Comparison of ENCODE assay signal across 19 cellular contexts in the genomic region with DNA sequence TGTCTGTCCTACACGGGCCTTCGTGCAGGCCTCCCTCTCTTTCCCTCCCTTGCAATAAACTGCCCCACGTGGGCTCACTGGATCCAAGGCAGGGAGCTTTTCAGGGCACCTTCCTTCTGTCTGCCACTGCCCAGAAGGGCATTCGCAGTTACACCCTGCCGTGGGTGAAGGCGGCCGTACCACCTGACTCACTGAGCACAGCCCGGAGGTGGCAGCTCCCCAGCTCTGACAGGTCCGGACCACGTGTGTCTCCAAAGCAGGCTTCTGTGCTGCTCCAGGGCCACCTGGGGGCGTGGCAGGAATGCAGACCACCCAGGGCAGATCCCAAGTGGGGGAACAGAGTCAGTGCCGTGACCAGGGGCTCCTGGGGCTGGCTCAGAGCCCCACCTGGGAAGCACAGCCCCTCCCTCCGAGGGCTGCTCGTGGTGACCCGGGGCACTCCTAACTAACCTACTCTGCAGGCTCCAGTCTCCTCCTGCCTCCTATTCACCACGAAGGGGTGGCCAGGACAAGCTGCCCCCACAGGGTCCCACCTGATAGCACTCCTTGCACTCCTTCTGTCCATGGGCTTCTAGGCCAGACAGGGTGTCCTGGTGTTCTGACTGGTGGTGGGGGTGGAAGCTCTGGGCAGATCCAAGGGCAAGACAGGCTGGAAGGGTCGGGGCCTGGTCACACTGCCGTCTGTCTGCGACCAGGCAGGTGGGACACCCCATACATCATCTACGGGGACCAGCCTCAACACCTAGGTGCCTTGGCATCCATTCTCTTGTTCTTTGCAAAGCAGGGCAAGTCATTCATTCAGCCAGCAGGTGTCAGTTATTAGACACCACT. TPM values are rescaled to one million over a fixed set of nuclear protein-coding genes. Genes with fewer than 3 reads are reported as not detected.
DNase-seq lines count a peak whose midpoint lies in the region; ATAC-seq and TF ChIP-seq lines count a peak whose summit lies in the region.
"Had no signal": no experiment of that assay in that cellular context is flagged by ENCODE, and none has a peak within 500 bp of the region (broad histone marks: within the 10 kb centered on the region; RNA-seq: fewer than 3 reads in every experiment).

No MANE protein-coding gene starts in this region.

- H3K36me3 ChIP-seq in CD8-positive, alpha-beta T cell (ENCODE audit: insufficient read depth, low read length), result no peaks in the 10 kb centered on the region
- H3K36me3 ChIP-seq in heart left ventricle (peaks cover 0 to 13% (median 0%) of the 10 kb centered on the region in 9 donors), ovary (no peaks in the 10 kb centered on the region)

- no peak for TF ChIP-seq POLR2A in heart left ventricle (IDR thresholded peaks at IDR 0.05)
- TF ChIP-seq POLR2A in ovary (IDR thresholded peaks at IDR 0.05), result no peak

- POLR2A ChIA-PET in CD8-positive, alpha-beta T cell (lab: Charles Lee), result interaction anchor here (1.1 to 2.0 kb wide), 2 partner anchors 10 to 87 kb away, joined by 3 to 5 read pairs; partner anchors contain the start of gene SNED1

- no peak for ATAC-seq in CD8-positive, alpha-beta T cell
- ATAC-seq in T-helper 17 cell (no peak), heart left ventricle (peak; percentile 51 to 86 (median 62)), GM18873 (IDR thresholded peaks at IDR 0.05; ENCODE audit: low FRiP score, unreplicated experiment) (no peak)
- ATAC-seq: K562; mucosa of descending colon; stimulated activated memory B cell treated with anti-CD40 and anti-IgM and Interleukin-4, amounts not matched to agents 10 μg/mL and 1 μg/mL and 100 μg/mL, for 72 hours had no signal

- H3K27me3 ChIP-seq in CD8-positive, alpha-beta T cell (ENCODE audit: insufficient read depth, low read length), result no peaks in the 10 kb centered on the region
- H3K27me3 ChIP-seq in heart left ventricle (no peaks in the 10 kb centered on the region), ovary (no peaks in the 10 kb centered on the region)
- H3K27me3 ChIP-seq: vagina had no signal

- H3K4me3 Mint-ChIP-seq in CD8-positive, alpha-beta T cell, result no peak overlapping the region
- no peak overlapping the region for H3K4me3 Mint-ChIP-seq in T-helper 17 cell
- H3K4me3 Mint-ChIP-seq: stimulated activated memory B cell treated with anti-CD40 and anti-IgM and Interleukin-4, amounts not matched to agents 10 μg/mL and 1 μg/mL and 100 μg/mL, for 72 hours had no signal

- peak overlapping the region; percentile 91 for H3K27ac Mint-ChIP-seq in CD8-positive, alpha-beta T cell
- H3K27ac Mint-ChIP-seq in T-helper 17 cell, result peak overlapping the region; percentile 88
- H3K27ac Mint-ChIP-seq: B cell; stimulated activated memory B cell treated with anti-CD40 and anti-IgM and Interleukin-4, amounts not matched to agents 10 μg/mL and 1 μg/mL and 100 μg/mL, for 72 hours had no signal

- peaks cover 65% of the 10 kb centered on the region for H3K4me1 ChIP-seq in CD8-positive, alpha-beta T cell (ENCODE audit: insufficient read depth, low read length)
- peaks cover 0 to 29% (median 16%) of the 10 kb centered on the region in 12 donors for H3K4me1 ChIP-seq in heart left ventricle
- H3K4me1 ChIP-seq in ovary (ENCODE audit: insufficient read depth), result peaks cover 19% of the 10 kb centered on the region

- CTCF ChIA-PET in CD8-positive, alpha-beta T cell (lab: Charles Lee), result interaction anchor here (0.9 to 1.8 kb wide), 2 partner anchors 143 to 157 kb away, joined by 3 to 6 read pairs; partner anchors contain the start of gene PPP1R7

- no peak overlapping the region for H3K27ac ChIP-seq in CD8-positive, alpha-beta T cell (ENCODE audit: low read depth, low read length)
- H3K27ac ChIP-seq in heart left ventricle (no peak overlapping the region), ovary (no peak overlapping the region)

- no peak overlapping the region for H3K4me3 ChIP-seq in CD8-positive, alpha-beta T cell (ENCODE audit: low read depth, low read length)
- no peak overlapping the region for H3K4me3 ChIP-seq in heart left ventricle
- no peak overlapping the region for H3K4me3 ChIP-seq in ovary
- H3K4me3 ChIP-seq: K562, mucosa of descending colon, vagina had no signal

- H3K36me3 Mint-ChIP-seq in CD8-positive, alpha-beta T cell, result peaks cover 7% of the 10 kb centered on the region
- no peaks in the 10 kb centered on the region for H3K36me3 Mint-ChIP-seq in T-helper 17 cell (ENCODE audit: low read depth)

- TF ChIP-seq EP300 in ovary (IDR thresholded peaks at IDR 0.05), result no peak

- peaks cover 55% of the 10 kb centered on the region for H3K4me1 Mint-ChIP-seq in CD8-positive, alpha-beta T cell (ENCODE audit: low read depth)
- H3K4me1 Mint-ChIP-seq in T-helper 17 cell, result peaks cover 17% of the 10 kb centered on the region

- peaks cover 8% of the 10 kb centered on the region for H3K9me3 ChIP-seq in CD8-positive, alpha-beta T cell (ENCODE audit: low read length)
- H3K9me3 ChIP-seq in T-helper 17 cell (ENCODE audit: control insufficient read depth, low read length, poor library complexity, severe bottlenecking), result peaks cover 3% of the 10 kb centered on the region
- H3K9me3 ChIP-seq in heart left ventricle, result peaks cover 0 to 32% (median 18%) of the 10 kb centered on the region in 12 donors
- H3K9me3 ChIP-seq in ovary, result peaks cover 0 to 4% of the 10 kb centered on the region in 2 donors

- peaks cover 17% of the 10 kb centered on the region for H3K9me3 Mint-ChIP-seq in CD8-positive, alpha-beta T cell

- intact Hi-C loops in CD8-positive, alpha-beta T cell (cut with DNase I, micrococcal nuclease), result no loop called here
- intact Hi-C loops in heart left ventricle (cut with DNase I), result no loop called here
- intact Hi-C loops in ovary (cut with DNase I), result no loop called here

- no peak for TF ChIP-seq CTCF in CD8-positive, alpha-beta T cell (IDR thresholded peaks at IDR 0.05)
- TF ChIP-seq CTCF in heart left ventricle (IDR thresholded peaks at IDR 0.05) (no peak), ovary (IDR thresholded peaks at IDR 0.05) (no peak)

- WGBS in heart left ventricle, 4 donors, result 65 to 85% (median 74%) methylated on average over 9 to 20 of the region's 20 CpGs
- WGBS in ovary, 3 donors, result 87 to 95% (median 89%) methylated on average over 20 of the region's 20 CpGs

- peak in 1 of 7 experiments; percentile 47 for DNase-seq in CD8-positive, alpha-beta T cell
- DNase-seq in T-helper 17 cell, result no peak
- DNase-seq in heart left ventricle, result peak in 3 of 5 donors; percentile 30 to 55 (median 54)
- peak in 3 of 5 donors; percentile 15 to 44 (median 30) for DNase-seq in ovary
- no peak for DNase-seq in central memory CD4-positive, alpha-beta T cell
- DNase-seq in NCI-H2227 treated with DMSO at 0.1 percent for 48 hours (lab: John Stamatoyannopoulos, UW), result no peak
- DNase-seq in NCI-H345 treated with DMSO at 0.1 percent for 48 hours (lab: John Stamatoyannopoulos, UW; ENCODE audit: unreplicated experiment), result no peak
- DNase-seq: cortex of kidney; NCI-H1436; NCI-H524 treated with DMSO at 0.1 percent for 48 hours; RPMI8226; stimulated activated CD4-positive, alpha-beta T cell treated with anti-CD3 and anti-CD28 coated beads, Interleukin-4, amount 100 ng/mL, for 24 hours; T1000 had no signal

- H3K27me3 Mint-ChIP-seq in CD8-positive, alpha-beta T cell (ENCODE audit: low read depth), result no peaks in the 10 kb centered on the region
- peaks cover 8% of the 10 kb centered on the region for H3K27me3 Mint-ChIP-seq in T-helper 17 cell

RNA-seq across cellular contexts. Expression of gene SNED1, which starts 9.7 kb away (rescaled TPM):
- 10 to 100 TPM; 32.4 to 38.4 TPM for total RNA-seq in CD8-positive, alpha-beta T cell
- total RNA-seq in T-helper 17 cell (10 to 100 TPM; 42.0 to 72.1 TPM), heart left ventricle (10 to 100 TPM in 2 of 9 donors, 1 to 10 TPM in 7; 3.1 to 14.7 (median 5.6) TPM), ovary (10 to 100 TPM; 32.7 to 69.5 (median 50.3) TPM)
- polyA plus RNA-seq in heart left ventricle (1 to 10 TPM; 4.2 to 4.3 TPM), ovary (10 to 100 TPM; 16.7 to 29.5 TPM)

Comparison
In these comparisons a context has a peak if more than half of its experiments do, and no peak if none do; other contexts are left out.
1. ATAC-seq: peak in heart left ventricle (4 of 4); none in CD8-positive, alpha-beta T cell (single experiment), T-helper 17 cell (single experiment) and GM18873 (single experiment).
2. DNase-seq: peak in heart left ventricle (3 of 5) and ovary (3 of 5); none in T-helper 17 cell (0 of 3), central memory CD4-positive, alpha-beta T cell (single experiment), NCI-H2227 treated with DMSO at 0.1 percent for 48 hours (single experiment) and NCI-H345 treated with DMSO at 0.1 percent for 48 hours (single experiment).